16 cellular contexts compared by ENCODE assay signal in the genomic region with DNA sequence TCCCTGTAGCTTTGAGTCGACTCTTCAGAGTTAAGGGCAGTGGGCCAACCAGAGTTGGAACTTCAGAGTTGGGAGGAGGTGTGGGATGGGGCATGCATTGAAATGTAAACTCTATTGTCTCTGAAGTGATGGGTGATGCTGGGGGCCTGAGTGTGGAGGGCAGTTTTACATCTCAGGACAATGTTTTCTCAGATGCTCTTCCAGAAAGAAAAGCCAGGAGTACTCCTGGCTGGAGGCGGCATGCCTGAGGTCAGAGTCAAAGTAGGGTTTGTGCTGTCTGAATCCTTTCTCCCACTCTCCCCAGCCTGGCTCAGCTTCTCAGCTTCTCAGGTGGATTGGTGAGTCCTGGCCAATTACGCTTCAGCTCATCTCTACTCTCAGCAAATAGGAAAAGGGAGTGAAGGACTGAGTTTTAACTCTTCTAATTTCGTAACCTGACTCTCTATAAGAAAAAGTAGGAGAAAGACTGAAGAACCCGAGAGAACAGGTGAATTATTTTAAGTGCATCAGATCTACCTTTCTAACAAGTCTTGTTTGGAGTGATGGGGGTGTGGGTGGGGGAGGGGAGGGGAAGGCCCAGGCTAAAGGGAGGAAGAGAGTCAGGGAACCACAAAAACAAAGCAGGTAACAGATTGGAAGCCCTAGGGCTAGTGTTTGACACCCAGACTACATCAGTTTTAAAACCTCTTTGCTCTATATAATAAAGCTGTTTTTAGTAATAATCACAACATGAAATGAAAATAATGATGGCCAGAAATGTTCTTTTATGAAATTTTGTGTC.
DNase-seq lines count a peak whose midpoint lies in the region; ATAC-seq and TF ChIP-seq lines count a peak whose summit lies in the region.
"Had no signal": no experiment of that assay in that cellular context is flagged by ENCODE, and none has a peak within 500 bp of the region (broad histone marks: within the 10 kb centered on the region; RNA-seq: fewer than 3 reads in every experiment).

No MANE protein-coding gene starts in this region.

- H3K4me3 Mint-ChIP-seq in GM23338 (peak overlapping the region; percentile 95), WTC11 (peak overlapping the region; percentile 97)
- H3K4me3 Mint-ChIP-seq: CD8-positive, alpha-beta memory T cell; IgD-negative memory B cell had no signal

- H3K36me3 ChIP-seq in GM23338 (ENCODE audit: insufficient read depth) (no peaks in the 10 kb centered on the region; the same call in 1 of the 2 replicates), iPS DF 6.9 (ENCODE audit: control insufficient read depth, insufficient read depth, low read length) (no peaks in the 10 kb centered on the region; the same call in 1 of the 2 replicates), mesendoderm (ENCODE audit: control insufficient read depth, insufficient read depth, low read length) (no peaks in the 10 kb centered on the region), spleen (no peaks in the 10 kb centered on the region), lower lobe of right lung (no peaks in the 10 kb centered on the region)

- no peak for TF ChIP-seq POLR2A in spleen (IDR thresholded peaks at IDR 0.05)

- WGBS in iPS DF 6.9 (ENCODE audit: insufficient coverage, insufficient read length) = no CpG with 5 or more reads among the region's 5 CpGs
- WGBS in mesendoderm (ENCODE audit: extremely low coverage, insufficient coverage, low lambda C conversion rate) = no CpG with 5 or more reads among the region's 5 CpGs
- 81 to 89% (median 84%) methylated on average over 5 of the region's 5 CpGs for WGBS in spleen, 5 donors

- H4K8ac ChIP-seq in mesendoderm (ENCODE audit: low read depth, low read length) = no peak overlapping the region

- no peak overlapping the region for H2BK120ac ChIP-seq in mesendoderm (ENCODE audit: low read depth, low read length)

- H3K79me1 ChIP-seq in mesendoderm (ENCODE audit: low read length) = peaks cover 10% of the 10 kb centered on the region

- no peak overlapping the region for H3K9ac ChIP-seq in mesendoderm (ENCODE audit: low read length)

- H3K27me3 ChIP-seq in GM23338 (ENCODE audit: insufficient read depth) (no peaks in the 10 kb centered on the region), iPS DF 6.9 (ENCODE audit: control insufficient read depth, insufficient read depth, low read length) (no peaks in the 10 kb centered on the region), mesendoderm (ENCODE audit: insufficient read depth, low read length, poor library complexity) (no peaks in the 10 kb centered on the region), spleen (replicated peaks in 1 of 7) (no peaks in the 10 kb centered on the region), lower lobe of right lung (ENCODE audit: low read depth) (no peaks in the 10 kb centered on the region)

- H3K4me2 ChIP-seq in GM23338 (peak overlapping the region; percentile 70), mesendoderm (ENCODE audit: low read length) (no peak overlapping the region)

- H2AK5ac ChIP-seq in mesendoderm (ENCODE audit: low read length) = no peak overlapping the region

- no peak overlapping the region for H2BK5ac ChIP-seq in mesendoderm (ENCODE audit: low read length)

- no peak overlapping the region for H3K23ac ChIP-seq in mesendoderm (ENCODE audit: low read length)

- H3K27ac ChIP-seq in GM23338 (ENCODE audit: low read depth) = peak overlapping the region; percentile 96
- H3K27ac ChIP-seq in iPS DF 6.9 (ENCODE audit: low read length) = peak overlapping the region; percentile 38
- peak overlapping the region; percentile 24 for H3K27ac ChIP-seq in mesendoderm (ENCODE audit: low read depth, low read length)
- H3K27ac ChIP-seq in spleen = no peak overlapping the region
- no peak overlapping the region for H3K27ac ChIP-seq in lower lobe of right lung

- no peaks in the 10 kb centered on the region for H3K9me3 ChIP-seq in iPS DF 6.9 (ENCODE audit: control insufficient read depth, insufficient read depth, low read length)
- H3K9me3 ChIP-seq in spleen = no peaks in the 10 kb centered on the region
- no peaks in the 10 kb centered on the region for H3K9me3 ChIP-seq in lower lobe of right lung

- H3K4me3 ChIP-seq in GM23338 = peak overlapping the region; percentile 71
- peak overlapping the region; percentile 19; the same call in 1 of the 2 replicates for H3K4me3 ChIP-seq in iPS DF 6.9 (ENCODE audit: low read length)
- H3K4me3 ChIP-seq in mesendoderm (ENCODE audit: low read length) = no peak overlapping the region
- no peak overlapping the region for H3K4me3 ChIP-seq in spleen
- no peak overlapping the region for H3K4me3 ChIP-seq in lower lobe of right lung

- H3K4me1 Mint-ChIP-seq in GM23338 (peaks cover 58% of the 10 kb centered on the region), WTC11 (peaks cover 65% of the 10 kb centered on the region)
- H3K4me1 Mint-ChIP-seq: CD8-positive, alpha-beta memory T cell; IgD-negative memory B cell had no signal

- POLR2A ChIA-PET in WTC11 (lab: Charles Lee) = interaction anchor here (0.6 to 1.4 kb wide), 6 partner anchors 16 to 60 kb away, joined by 3 to 8 read pairs (median 4); no protein-coding TSS in a partner anchor

- peak overlapping the region; percentile 85 for H3K27ac Mint-ChIP-seq in GM23338
- peak overlapping the region; percentile 93 for H3K27ac Mint-ChIP-seq in WTC11

- H3K4ac ChIP-seq in mesendoderm (ENCODE audit: low read depth, low read length) = no peak overlapping the region

- ATAC-seq in GM23338 (peak; percentile 89), WTC11 (peak; percentile 87), lower lobe of right lung (no peak)

- intact Hi-C loops in spleen (cut with DNase I; ENCODE audit: low total_unique reads) = no loop called here
- intact Hi-C loops in lower lobe of right lung (cut with DNase I) = no loop called here

- CTCF ChIA-PET in WTC11 (lab: Charles Lee) = interaction anchor here (0.7 to 2.4 kb wide), 11 partner anchors 10 to 271 kb away, joined by 3 to 10 read pairs (median 3); no protein-coding TSS in a partner anchor

- no peak overlapping the region for H3K56ac ChIP-seq in mesendoderm (ENCODE audit: low read length)

- peaks cover 45% of the 10 kb centered on the region for H3K4me1 ChIP-seq in GM23338 (ENCODE audit: insufficient read depth)
- H3K4me1 ChIP-seq in iPS DF 6.9 (ENCODE audit: control insufficient read depth, insufficient read depth, low read length) = peaks cover 10% of the 10 kb centered on the region
- peaks cover 4% of the 10 kb centered on the region for H3K4me1 ChIP-seq in mesendoderm (ENCODE audit: control insufficient read depth, low read depth, low read length)
- H3K4me1 ChIP-seq in spleen = no peaks in the 10 kb centered on the region
- no peaks in the 10 kb centered on the region for H3K4me1 ChIP-seq in lower lobe of right lung

- H4K20me1 ChIP-seq in GM23338 (replicated peaks; ENCODE audit: insufficient read depth) = no peaks in the 10 kb centered on the region

- peaks cover 4% of the 10 kb centered on the region; the same call in 2 of the 3 replicates for H3K9me3 Mint-ChIP-seq in GM23338
- peaks cover 4% of the 10 kb centered on the region for H3K9me3 Mint-ChIP-seq in WTC11
- H3K9me3 Mint-ChIP-seq: CD8-positive, alpha-beta memory T cell had no signal

- no peak overlapping the region for H2BK15ac ChIP-seq in mesendoderm (replicated peaks; ENCODE audit: low read depth)

- no peaks in the 10 kb centered on the region for H3K9me2 ChIP-seq in GM23338 (ENCODE audit: insufficient read depth)

- no peak overlapping the region for H2AFZ ChIP-seq in GM23338

- DNase-seq in GM23338 (ENCODE audit: low spot score) = peak; percentile 83
- peak; percentile 44 for DNase-seq in WTC11 (ENCODE audit: low spot score)
- DNase-seq in iPS DF 6.9 (ENCODE audit: low read depth, low spot score) = no peak
- peak; percentile 89 for DNase-seq in mesendoderm
- DNase-seq in spleen = no peak
- no peak for DNase-seq in lower lobe of right lung
- DNase-seq in OCI-M1 (lab: John Stamatoyannopoulos, UW) = no peak
- DNase-seq: CD8-positive, alpha-beta memory T cell; Kasumi-1; MM.1S; NCI-H1092; NCI-H1436 treated with DMSO at 0.1 percent for 48 hours; NCI-H2029; NCI-H345; NCI-H526 had no signal

- no peak for TF ChIP-seq CTCF in GM23338 (conservative IDR thresholded peaks at IDR 0.05; ENCODE audit: low read depth in 2 of 2)
- TF ChIP-seq CTCF in WTC11 (IDR thresholded peaks at IDR 0.05) = no peak
- TF ChIP-seq CTCF in spleen (IDR thresholded peaks at IDR 0.05 in 8 of 11, conservative IDR thresholded peaks at IDR 0.05 in 3 of 11) = no peak
- TF ChIP-seq CTCF in lower lobe of right lung (IDR thresholded peaks at IDR 0.05) = no peak

- H3K27me3 Mint-ChIP-seq in GM23338 (ENCODE audit: insufficient read depth, low read depth, poor library complexity) (peaks cover 18% of the 10 kb centered on the region), WTC11 (ENCODE audit: low read depth) (no peaks in the 10 kb centered on the region; the same call in 1 of the 2 replicates)
- H3K27me3 Mint-ChIP-seq: IgD-negative memory B cell had no signal

- H3F3A ChIP-seq in GM23338 (replicated peaks; ENCODE audit: low read depth) = peaks cover 17% of the 10 kb centered on the region

- peak overlapping the region; percentile 41 for H3K18ac ChIP-seq in mesendoderm (ENCODE audit: low read length)

- H3K79me2 ChIP-seq in GM23338 (replicated peaks; ENCODE audit: insufficient read depth) (peaks cover 70% of the 10 kb centered on the region), mesendoderm (ENCODE audit: control insufficient read depth, insufficient read depth, low read length) (peaks cover 17% of the 10 kb centered on the region)

- H4K5ac ChIP-seq in mesendoderm (ENCODE audit: low read length) = no peak overlapping the region

- H3K36me3 Mint-ChIP-seq in GM23338 (ENCODE audit: low read depth) (peaks cover 76% of the 10 kb centered on the region), WTC11 (peaks cover 48% of the 10 kb centered on the region)

TF ChIP-seq in WTC11, 78 proteins besides CTCF, POLR2A, EP300 and RAD21 (continues in another document):
- TF ChIP-seq MAX (CRISPR knock-in tag; IDR thresholded peaks at IDR 0.05) (no peak; the same call in 1 of the 2 replicates), NR1H2 (CRISPR knock-in tag; IDR thresholded peaks at IDR 0.05) (no peak), ZNF512 (CRISPR knock-in tag; IDR thresholded peaks at IDR 0.05; ENCODE audit: borderline replicate concordance) (no peak), KAT7 (CRISPR knock-in tag; IDR thresholded peaks at IDR 0.05; ENCODE audit: borderline replicate concordance) (no peak)

Comparison
In these comparisons a context has a peak if more than half of its experiments do, and no peak if none do; other contexts are left out.
1. ATAC-seq: peak in GM23338 (single experiment) and WTC11 (single experiment); none in lower lobe of right lung (0 of 2).
2. DNase-seq: peak in GM23338 (single experiment), WTC11 (single experiment) and mesendoderm (single experiment); none in iPS DF 6.9 (single experiment), spleen (single experiment), lower lobe of right lung (single experiment) and OCI-M1 (single experiment).
3. H3K27ac ChIP-seq: peak in GM23338 (single experiment), iPS DF 6.9 (single experiment) and mesendoderm (single experiment); none in spleen (0 of 8) and lower lobe of right lung (single experiment).
4. H3K4me3 ChIP-seq: peak in GM23338 (single experiment) and iPS DF 6.9 (single experiment); none in mesendoderm (single experiment), spleen (0 of 8) and lower lobe of right lung (single experiment).